Comparison of ENCODE assay signal across 9 cellular contexts in the genomic region with DNA sequence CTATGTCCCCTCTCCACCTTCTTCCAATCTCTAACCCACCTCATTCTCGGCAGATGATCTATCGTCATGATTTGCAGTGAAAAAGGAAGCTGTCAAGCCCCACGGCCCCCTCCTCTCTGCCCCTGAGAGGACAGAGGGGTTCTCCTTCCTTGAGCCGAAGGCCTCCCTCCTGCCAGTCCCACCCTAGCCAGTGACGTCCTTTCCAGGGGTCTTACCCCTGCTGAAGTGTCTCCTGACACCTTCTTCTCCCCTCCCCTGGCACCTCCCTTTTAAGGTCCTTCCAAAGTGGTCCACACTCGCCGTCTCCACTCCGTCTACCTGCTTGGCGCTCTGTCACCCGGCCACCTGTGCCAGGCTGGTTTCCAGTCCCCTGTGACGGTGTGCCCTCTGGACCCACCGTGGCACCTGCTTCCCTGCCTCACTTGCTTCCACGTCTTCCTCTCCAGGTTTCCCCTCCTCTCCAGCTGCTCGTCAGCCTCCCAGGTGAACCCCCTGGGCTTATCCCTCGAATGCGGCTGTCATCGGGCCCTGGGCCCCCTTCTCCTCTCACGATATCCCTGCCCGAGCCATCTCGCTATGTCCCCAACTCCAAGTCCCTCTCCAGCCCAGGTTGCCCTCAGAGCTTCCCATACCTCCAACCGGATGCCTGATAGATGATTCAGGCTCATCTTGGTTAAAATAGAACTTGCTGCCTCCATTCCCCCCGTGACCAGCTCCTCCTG. TPM values are rescaled to one million over a fixed set of nuclear protein-coding genes. Genes with fewer than 3 reads are reported as not detected.
A peak's percentile ranks its signal among the peaks of the same experiment; 100 is the strongest.
DNase-seq lines count a peak whose midpoint lies in the region; ATAC-seq and TF ChIP-seq lines count a peak whose summit lies in the region.
"Had no signal": no experiment of that assay in that cellular context is flagged by ENCODE, and none has a peak within 500 bp of the region (broad histone marks: within the 10 kb centered on the region; RNA-seq: fewer than 3 reads in every experiment).

No MANE protein-coding gene starts in this region.

- TF ChIP-seq POLR2A in right lobe of liver (IDR thresholded peaks at IDR 0.05), result no peak

- intact Hi-C loops in activated CD4-positive, alpha-beta memory T cell treated with anti-CD3 and anti-CD28 coated beads for 36 hours (cut with micrococcal nuclease), result loop anchor here (1.0 kb wide), 1 partner anchor 8 kb away; no protein-coding TSS in a partner anchor
- intact Hi-C loops in right lobe of liver (cut with DNase I) (no loop called here), tibial artery (cut with DNase I; ENCODE audit: low total_unique reads) (loop anchor here (10.0 kb wide), 1 partner anchor 226 kb away; no protein-coding TSS in a partner anchor)

- no peak for ATAC-seq in activated T-cell treated with anti-CD3 and anti-CD28 coated beads, Interleukin-2, amount 50 U/mL, for 72 hours (replicated peaks in 1 of 2)
- no peak for ATAC-seq in right lobe of liver
- ATAC-seq in HG02642 (IDR thresholded peaks at IDR 0.05; ENCODE audit: poor library complexity, unreplicated experiment), result no peak
- no peak for ATAC-seq in GM21717 (IDR thresholded peaks at IDR 0.05; ENCODE audit: unreplicated experiment)

- H3K9me3 ChIP-seq in right lobe of liver (no peaks in the 10 kb centered on the region), tibial artery (no peaks in the 10 kb centered on the region)

- peaks cover 64% of the 10 kb centered on the region for H3K4me1 Mint-ChIP-seq in activated T-cell treated with anti-CD3 and anti-CD28 coated beads, Interleukin-2, amount 50 U/mL, for 72 hours (ENCODE audit: low read depth)
- H3K4me1 Mint-ChIP-seq in activated CD4-positive, alpha-beta memory T cell treated with anti-CD3 and anti-CD28 coated beads for 36 hours (ENCODE audit: low read depth), result peaks cover 59% of the 10 kb centered on the region

- POLR2A ChIA-PET in activated CD4-positive, alpha-beta memory T cell treated with anti-CD3 and anti-CD28 coated beads for 36 hours (lab: Charles Lee), result interaction anchor here (1.1 kb wide), 1 partner anchor 83 kb away, joined by 3 read pairs; a partner anchor contains a TSS

- H3K4me3 ChIP-seq in right lobe of liver (no peak overlapping the region), tibial artery (no peak overlapping the region)

- no peaks in the 10 kb centered on the region for H3K36me3 Mint-ChIP-seq in activated T-cell treated with anti-CD3 and anti-CD28 coated beads, Interleukin-2, amount 50 U/mL, for 72 hours (ENCODE audit: insufficient read depth in 2 of 2)
- H3K36me3 Mint-ChIP-seq in activated CD4-positive, alpha-beta memory T cell treated with anti-CD3 and anti-CD28 coated beads for 36 hours, result peaks cover 3% of the 10 kb centered on the region

- H3K4me3 Mint-ChIP-seq in activated T-cell treated with anti-CD3 and anti-CD28 coated beads, Interleukin-2, amount 50 U/mL, for 72 hours, result peak overlapping the region; percentile 79 to 85
- H3K4me3 Mint-ChIP-seq in activated CD4-positive, alpha-beta memory T cell treated with anti-CD3 and anti-CD28 coated beads for 36 hours, result peak overlapping the region; percentile 60

- TF ChIP-seq CTCF in right lobe of liver (IDR thresholded peaks at IDR 0.05) (no peak), tibial artery (IDR thresholded peaks at IDR 0.05) (no peak)

- peak overlapping the region; percentile 98 for H3K27ac Mint-ChIP-seq in activated T-cell treated with anti-CD3 and anti-CD28 coated beads, Interleukin-2, amount 50 U/mL, for 72 hours
- peak overlapping the region; percentile 92 for H3K27ac Mint-ChIP-seq in activated CD4-positive, alpha-beta memory T cell treated with anti-CD3 and anti-CD28 coated beads for 36 hours

- H3K36me3 ChIP-seq in right lobe of liver (no peaks in the 10 kb centered on the region), tibial artery (peaks cover 0 to 34% (median 0%) of the 10 kb centered on the region in 3 donors)

- CTCF ChIA-PET in activated CD4-positive, alpha-beta memory T cell treated with anti-CD3 and anti-CD28 coated beads for 36 hours (lab: Charles Lee), result interaction anchor here (0.8 to 2.0 kb wide), 2 partner anchors 11 to 24 kb away, joined by 3 to 8 read pairs; no protein-coding TSS in a partner anchor

- no peaks in the 10 kb centered on the region for H3K27me3 Mint-ChIP-seq in activated T-cell treated with anti-CD3 and anti-CD28 coated beads, Interleukin-2, amount 50 U/mL, for 72 hours (ENCODE audit: low read depth)
- H3K27me3 Mint-ChIP-seq in activated CD4-positive, alpha-beta memory T cell treated with anti-CD3 and anti-CD28 coated beads for 36 hours, result no peaks in the 10 kb centered on the region

- no peaks in the 10 kb centered on the region for H3K9me3 Mint-ChIP-seq in activated T-cell treated with anti-CD3 and anti-CD28 coated beads, Interleukin-2, amount 50 U/mL, for 72 hours
- no peaks in the 10 kb centered on the region for H3K9me3 Mint-ChIP-seq in activated CD4-positive, alpha-beta memory T cell treated with anti-CD3 and anti-CD28 coated beads for 36 hours

- H3K4me1 ChIP-seq in right lobe of liver, result peaks cover 0 to 4% (median 0%) of the 10 kb centered on the region in 4 donors
- H3K4me1 ChIP-seq in tibial artery, result peaks cover 0 to 61% (median 48%) of the 10 kb centered on the region in 4 donors
- H3K4me1 ChIP-seq: foreskin keratinocyte had no signal

- no peak for DNase-seq in activated T-cell treated with anti-CD3 and anti-CD28 coated beads, Interleukin-2, amount 50 U/mL, for 72 hours
- DNase-seq in activated T-cell treated with anti-CD3 and anti-CD28 coated beads, Interleukin-2, amount 50 U/mL, for 48 hours, result no peak
- no peak for DNase-seq in activated CD4-positive, alpha-beta memory T cell treated with anti-CD3 and anti-CD28 coated beads for 36 hours
- DNase-seq in right lobe of liver (peak in 2 of 3 donors; percentile 38 to 42), tibial artery (peak in 1 of 2 donors; percentile 56), NCI-H774 (lab: John Stamatoyannopoulos, UW) (no peak)
- DNase-seq: foreskin keratinocyte had no signal

- 60% methylated on average over 18 of the region's 22 CpGs for WGBS in right lobe of liver (ENCODE audit: insufficient coverage, low coverage, low lambda C conversion rate, missing lambda C conversion rate)

- H3K27ac ChIP-seq in right lobe of liver, result peak overlapping the region in 1 of 3 donors; percentile 13
- H3K27ac ChIP-seq in tibial artery, result peak overlapping the region; percentile 45 to 52
- H3K27ac ChIP-seq: foreskin keratinocyte had no signal

- no peaks in the 10 kb centered on the region for H3K27me3 ChIP-seq in right lobe of liver
- H3K27me3 ChIP-seq in tibial artery, result no peaks in the 10 kb centered on the region
- H3K27me3 ChIP-seq: foreskin keratinocyte had no signal

RNA-seq across cellular contexts. Expression of a gene that starts 5.7 kb away (rescaled TPM):
- total RNA-seq in activated T-cell treated with anti-CD3 and anti-CD28 coated beads, Interleukin-2, amount 50 U/mL, for 72 hours, result 10 to 100 TPM in 1 of 2 donors, 1 to 10 TPM in 1; 8.1 to 14.6 TPM
- 1 to 10 TPM; 7.0 to 7.9 TPM for total RNA-seq in activated CD4-positive, alpha-beta memory T cell treated with anti-CD3 and anti-CD28 coated beads for 36 hours
- 1 to 10 TPM in 5 of 6 experiments, under 1 TPM in 1; 0.97 to 1.9 (median 1.2) TPM for total RNA-seq in right lobe of liver

RNA-seq across cellular contexts. Expression of a gene that starts 11.8 kb away (rescaled TPM):
- 1 to 10 TPM; 3.9 to 9.3 TPM for total RNA-seq in activated T-cell treated with anti-CD3 and anti-CD28 coated beads, Interleukin-2, amount 50 U/mL, for 72 hours
- total RNA-seq in activated CD4-positive, alpha-beta memory T cell treated with anti-CD3 and anti-CD28 coated beads for 36 hours, result 1 to 10 TPM; 6.7 to 6.9 TPM
- under 1 TPM in 4 of 6 experiments, not detected in 2; 0.09 to 0.54 (median 0.18) TPM for total RNA-seq in right lobe of liver
- total RNA-seq: foreskin keratinocyte had no signal

RNA-seq across cellular contexts. Expression of a gene that starts 44.4 kb away (rescaled TPM):
- 10 to 100 TPM; 12.0 to 19.6 TPM for total RNA-seq in activated T-cell treated with anti-CD3 and anti-CD28 coated beads, Interleukin-2, amount 50 U/mL, for 72 hours
- total RNA-seq in activated CD4-positive, alpha-beta memory T cell treated with anti-CD3 and anti-CD28 coated beads for 36 hours, result 1 to 10 TPM; 5.5 to 7.1 TPM
- total RNA-seq in right lobe of liver, result 10 to 100 TPM; 20.0 to 62.1 (median 36.7) TPM

Comparison
In these comparisons a context has a peak if more than half of its experiments do, and no peak if none do; other contexts are left out.
1. DNase-seq: peak in right lobe of liver (2 of 3); none in activated T-cell treated with anti-CD3 and anti-CD28 coated beads, Interleukin-2, amount 50 U/mL, for 72 hours (0 of 2), activated T-cell treated with anti-CD3 and anti-CD28 coated beads, Interleukin-2, amount 50 U/mL, for 48 hours (0 of 2), activated CD4-positive, alpha-beta memory T cell treated with anti-CD3 and anti-CD28 coated beads for 36 hours (single experiment) and NCI-H774 (single experiment).
2. intact Hi-C loops: an anchor here in activated CD4-positive, alpha-beta memory T cell treated with anti-CD3 and anti-CD28 coated beads for 36 hours (1.0 kb wide) and tibial artery (10.0 kb wide); none called in right lobe of liver.